ENCODE assay signal across 7 cellular contexts in genomic region chr19:52748336-52748950, GRCh38. TPM values are rescaled to one million over a fixed set of nuclear protein-coding genes. Genes with fewer than 3 reads are reported as not detected.
A peak's percentile ranks its signal among the peaks of the same experiment; 100 is the strongest.
DNase-seq lines count a peak whose midpoint lies in the region; ATAC-seq, FAIRE-seq and TF ChIP-seq lines count a peak whose summit lies in the region.

No MANE protein-coding gene starts in this region.

- TF ChIP-seq CTCF in GM10248 (IDR thresholded peaks at IDR 0.05; ENCODE audit: control extremely low read depth, extremely low read depth, low read depth, missing control alignments) (peak; percentile 7), fibroblast of mammary gland (conservative IDR thresholded peaks at IDR 0.05; ENCODE audit: control insufficient read depth, insufficient read depth, low read depth, low read length) (peak; percentile 21)

- ATAC-seq in activated naive CD4-positive, alpha-beta T cell treated with anti-CD3 and anti-CD28 coated beads, Interleukin-2, amount 50 U/mL, for 72 hours: no peak

- no peak overlapping the region for H3K4me3 ChIP-seq in fibroblast of mammary gland (ENCODE audit: control insufficient read depth, low read depth, low read length)

- TF ChIP-seq POLR2A in GM12892 (IDR thresholded peaks at IDR 0.05; ENCODE audit: low read depth, low read length): no peak

- H3K36me3 Mint-ChIP-seq in activated naive CD4-positive, alpha-beta T cell treated with anti-CD3 and anti-CD28 coated beads, Interleukin-2, amount 50 U/mL, for 72 hours: peaks cover 0 to 7% of the 10 kb centered on the region in 2 donors

- no peak overlapping the region for H3K27ac Mint-ChIP-seq in activated naive CD4-positive, alpha-beta T cell treated with anti-CD3 and anti-CD28 coated beads, Interleukin-2, amount 50 U/mL, for 72 hours

- CTCF ChIA-PET in GM10248 (lab: Yijun Ruan, JAX): interaction anchor here (1.0 kb wide), 1 partner anchor 500 kb away, joined by 3 read pairs; no protein-coding TSS in a partner anchor

- POLR2A ChIA-PET in GM10248 (lab: Yijun Ruan, JAX): no interaction called here

- DNase-seq in GM10248 (ENCODE audit: extremely low spot score): no peak
- peak; percentile 0 for DNase-seq in NOMO-1 treated with dmso at 0.1 percent for 144 hours (lab: John Stamatoyannopoulos, UW; ENCODE audit: unreplicated experiment)
- DNase-seq in fibroblast of mammary gland (ENCODE audit: low read depth): peak; percentile 47
- peak; percentile 80 for DNase-seq in pons (ENCODE audit: low spot score)
- DNase-seq in activated naive CD4-positive, alpha-beta T cell treated with anti-CD3 and anti-CD28 coated beads, Interleukin-2, amount 50 U/mL, for 72 hours (ENCODE audit: low spot score in 2 of 2): no peak
- DNase-seq in GM12892 (ENCODE audit: insufficient read length): no peak
- DNase-seq in activated effector memory CD4-positive, alpha-beta T cell treated with anti-CD3 and anti-CD28 coated beads, Interleukin-2, amount 50 U/mL, for 16 hours: no peak

- no peaks in the 10 kb centered on the region for H3K9me3 Mint-ChIP-seq in activated naive CD4-positive, alpha-beta T cell treated with anti-CD3 and anti-CD28 coated beads, Interleukin-2, amount 50 U/mL, for 72 hours

- FAIRE-seq in GM12892 (lab: Jason Lieb, UNC): no peak

RNA-seq across cellular contexts. Expression of gene ZNF611, which starts 13.6 kb away (rescaled TPM):
- total RNA-seq in activated naive CD4-positive, alpha-beta T cell treated with anti-CD3 and anti-CD28 coated beads, Interleukin-2, amount 50 U/mL, for 72 hours: 10 to 100 TPM; 17.5 to 19.7 TPM
- polyA plus RNA-seq in GM12892 (2012; ENCODE audit: missing spikeins): 6.2 TPM

RNA-seq across cellular contexts. Expression of gene ZNF600, which starts 38.1 kb away (rescaled TPM):
- 1 to 10 TPM; 4.1 to 9.6 TPM for total RNA-seq in activated naive CD4-positive, alpha-beta T cell treated with anti-CD3 and anti-CD28 coated beads, Interleukin-2, amount 50 U/mL, for 72 hours
- polyA plus RNA-seq in GM12892 (2012; ENCODE audit: missing spikeins): 12.6 TPM

Comparison
In these comparisons a context has a peak if more than half of its experiments do, and no peak if none do; other contexts are left out.
1. DNase-seq: peak in NOMO-1 treated with dmso at 0.1 percent for 144 hours (single experiment), fibroblast of mammary gland (single experiment) and pons (single experiment); none in GM10248 (single experiment), activated naive CD4-positive, alpha-beta T cell treated with anti-CD3 and anti-CD28 coated beads, Interleukin-2, amount 50 U/mL, for 72 hours (0 of 2), GM12892 (single experiment) and activated effector memory CD4-positive, alpha-beta T cell treated with anti-CD3 and anti-CD28 coated beads, Interleukin-2, amount 50 U/mL, for 16 hours (single experiment).